14 cellular contexts compared by ENCODE assay signal in genomic region chr13:47932953-47933687, GRCh38.
DNase-seq lines count a peak whose midpoint lies in the region; ATAC-seq, FAIRE-seq and TF ChIP-seq lines count a peak whose summit lies in the region.
"Had no signal": no experiment of that assay in that cellular context is flagged by ENCODE, and none has a peak within 500 bp of the region (broad histone marks: within the 10 kb centered on the region; RNA-seq: fewer than 3 reads in every experiment).

No MANE protein-coding gene starts in this region.

- H2AFZ ChIP-seq in astrocyte (ENCODE audit: low read depth, low read length), result no peak overlapping the region
- H2AFZ ChIP-seq: parathyroid adenoma had no signal

- H4K20me1 ChIP-seq in astrocyte (ENCODE audit: insufficient read depth, low read length), result no peaks in the 10 kb centered on the region

- H3K9me3 Mint-ChIP-seq in astrocyte (ENCODE audit: unreplicated experiment), result peaks cover 3% of the 10 kb centered on the region
- H3K9me3 Mint-ChIP-seq: activated naive CD4-positive, alpha-beta T cell treated with anti-CD3 and anti-CD28 coated beads, Interleukin-2, amount 50 U/mL, for 24 hours; memory B cell had no signal

- H3K4me1 ChIP-seq in right atrium auricular region, result no peaks in the 10 kb centered on the region
- peaks cover 15% of the 10 kb centered on the region for H3K4me1 ChIP-seq in astrocyte (ENCODE audit: insufficient read depth, low read length)
- H3K4me1 ChIP-seq: parathyroid adenoma had no signal

- no peaks in the 10 kb centered on the region for H3K9me3 ChIP-seq in right atrium auricular region
- H3K9me3 ChIP-seq in astrocyte (ENCODE audit: insufficient read depth, low read depth, low read length), result no peaks in the 10 kb centered on the region

- peaks cover 17% of the 10 kb centered on the region for H3K4me1 Mint-ChIP-seq in astrocyte (ENCODE audit: low read depth, unreplicated experiment)
- H3K4me1 Mint-ChIP-seq: activated naive CD4-positive, alpha-beta T cell treated with anti-CD3 and anti-CD28 coated beads, Interleukin-2, amount 50 U/mL, for 24 hours; memory B cell had no signal

- peak overlapping the region; percentile 46 for H3K4me2 ChIP-seq in astrocyte (ENCODE audit: low read length)

- H3K27ac ChIP-seq in right atrium auricular region, result no peak overlapping the region
- H3K27ac ChIP-seq in astrocyte (ENCODE audit: low read depth, low read length), result no peak overlapping the region
- H3K27ac ChIP-seq in coronary artery, result no peak overlapping the region
- H3K27ac ChIP-seq: parathyroid adenoma had no signal

- no peaks in the 10 kb centered on the region for H3K27me3 Mint-ChIP-seq in astrocyte (ENCODE audit: low read depth, unreplicated experiment)
- H3K27me3 Mint-ChIP-seq: activated naive CD4-positive, alpha-beta T cell treated with anti-CD3 and anti-CD28 coated beads, Interleukin-2, amount 50 U/mL, for 24 hours; memory B cell had no signal

- H3K27me3 ChIP-seq in right atrium auricular region (no peaks in the 10 kb centered on the region), astrocyte (ENCODE audit: insufficient read depth, low read length) (no peaks in the 10 kb centered on the region)

- TF ChIP-seq CTCF in right atrium auricular region (IDR thresholded peaks at IDR 0.05), result no peak
- TF ChIP-seq CTCF in astrocyte (IDR thresholded peaks at IDR 0.05; ENCODE audit: insufficient read depth, low read depth, low read length), result no peak
- TF ChIP-seq CTCF in coronary artery (IDR thresholded peaks at IDR 0.05), result no peak

- DNase-seq in left ventricle myocardium superior (no peak), right atrium auricular region (ENCODE audit: low spot score) (no peak), NCI-H146 (lab: John Stamatoyannopoulos, UW) (peak; percentile 54), astrocyte (ENCODE audit: low read depth) (no peak), coronary artery (ENCODE audit: low spot score) (no peak), NAMALWA (ENCODE audit: low spot score) (no peak)
- no peak for DNase-seq in central memory CD4-positive, alpha-beta T cell
- DNase-seq: cerebellar nuclear complex, hypothalamus, NCI-H1092 had no signal

- H3K4me3 Mint-ChIP-seq in astrocyte (ENCODE audit: unreplicated experiment), result no peak overlapping the region
- H3K4me3 Mint-ChIP-seq: activated naive CD4-positive, alpha-beta T cell treated with anti-CD3 and anti-CD28 coated beads, Interleukin-2, amount 50 U/mL, for 24 hours; memory B cell had no signal

- peaks cover 9% of the 10 kb centered on the region for H3K36me3 Mint-ChIP-seq in astrocyte (ENCODE audit: low read depth, unreplicated experiment)

- no peak overlapping the region for H3K27ac Mint-ChIP-seq in astrocyte (ENCODE audit: unreplicated experiment)
- H3K27ac Mint-ChIP-seq: activated naive CD4-positive, alpha-beta T cell treated with anti-CD3 and anti-CD28 coated beads, Interleukin-2, amount 50 U/mL, for 24 hours had no signal

- H3K9ac ChIP-seq in astrocyte (ENCODE audit: low read length), result no peak overlapping the region
- H3K9ac ChIP-seq: parathyroid adenoma had no signal

- no peaks in the 10 kb centered on the region for H3K79me2 ChIP-seq in astrocyte (ENCODE audit: insufficient read depth, low read length)
- H3K79me2 ChIP-seq: parathyroid adenoma had no signal

- peak; percentile 25 for ATAC-seq in left ventricle myocardium superior
- no peak for ATAC-seq in GM21360 (IDR thresholded peaks at IDR 0.05; ENCODE audit: unreplicated experiment)

- no peak for FAIRE-seq in astrocyte (lab: Jason Lieb, UNC)

- H3K36me3 ChIP-seq in right atrium auricular region (no peaks in the 10 kb centered on the region), astrocyte (ENCODE audit: insufficient read depth, low read length) (no peaks in the 10 kb centered on the region)

- H3K4me3 ChIP-seq in right atrium auricular region (no peak overlapping the region), astrocyte (ENCODE audit: insufficient read depth, low read depth, low read length) (no peak overlapping the region), coronary artery (no peak overlapping the region)

- intact Hi-C loops in left ventricle myocardium superior (cut with micrococcal nuclease), result no loop called here
